1 cellular context compared by ENCODE assay signal in genomic region chr7:39488467-39489393, GRCh38.
TF ChIP-seq lines count a peak whose summit lies in the region.

No MANE protein-coding gene starts in this region.

TF ChIP-seq in K562, 482 proteins besides CTCF, POLR2A, EP300 and RAD21 (continued from another document):
- TF ChIP-seq, protein P1, sequence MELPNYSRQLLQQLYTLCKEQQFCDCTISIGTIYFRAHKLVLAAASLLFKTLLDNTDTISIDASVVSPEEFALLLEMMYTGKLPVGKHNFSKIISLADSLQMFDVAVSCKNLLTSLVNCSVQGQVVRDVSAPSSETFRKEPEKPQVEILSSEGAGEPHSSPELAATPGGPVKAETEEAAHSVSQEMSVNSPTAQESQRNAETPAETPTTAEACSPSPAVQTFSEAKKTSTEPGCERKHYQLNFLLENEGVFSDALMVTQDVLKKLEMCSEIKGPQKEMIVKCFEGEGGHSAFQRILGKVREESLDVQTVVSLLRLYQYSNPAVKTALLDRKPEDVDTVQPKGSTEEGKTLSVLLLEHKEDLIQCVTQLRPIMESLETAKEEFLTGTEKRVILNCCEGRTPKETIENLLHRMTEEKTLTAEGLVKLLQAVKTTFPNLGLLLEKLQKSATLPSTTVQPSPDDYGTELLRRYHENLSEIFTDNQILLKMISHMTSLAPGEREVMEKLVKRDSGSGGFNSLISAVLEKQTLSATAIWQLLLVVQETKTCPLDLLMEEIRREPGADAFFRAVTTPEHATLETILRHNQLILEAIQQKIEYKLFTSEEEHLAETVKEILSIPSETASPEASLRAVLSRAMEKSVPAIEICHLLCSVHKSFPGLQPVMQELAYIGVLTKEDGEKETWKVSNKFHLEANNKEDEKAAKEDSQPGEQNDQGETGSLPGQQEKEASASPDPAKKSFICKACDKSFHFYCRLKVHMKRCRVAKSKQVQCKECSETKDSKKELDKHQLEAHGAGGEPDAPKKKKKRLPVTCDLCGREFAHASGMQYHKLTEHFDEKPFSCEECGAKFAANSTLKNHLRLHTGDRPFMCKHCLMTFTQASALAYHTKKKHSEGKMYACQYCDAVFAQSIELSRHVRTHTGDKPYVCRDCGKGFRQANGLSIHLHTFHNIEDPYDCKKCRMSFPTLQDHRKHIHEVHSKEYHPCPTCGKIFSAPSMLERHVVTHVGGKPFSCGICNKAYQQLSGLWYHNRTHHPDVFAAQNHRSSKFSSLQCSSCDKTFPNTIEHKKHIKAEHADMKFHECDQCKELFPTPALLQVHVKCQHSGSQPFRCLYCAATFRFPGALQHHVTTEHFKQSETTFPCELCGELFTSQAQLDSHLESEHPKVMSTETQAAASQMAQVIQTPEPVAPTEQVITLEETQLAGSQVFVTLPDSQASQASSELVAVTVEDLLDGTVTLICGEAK (IDR thresholded peaks at IDR 0.05) = peak; percentile 72
- TF ChIP-seq, protein P1 (CRISPR knock-in tag; IDR thresholded peaks at IDR 0.05) = no peak
- TF ChIP-seq BRD4 (IDR thresholded peaks at IDR 0.05) = no peak
- no peak for TF ChIP-seq ZBTB12 (CRISPR knock-in tag; IDR thresholded peaks at IDR 0.05)
